ENCODE assay signal across 17 cellular contexts in genomic region chr17:81998719-81999438, GRCh38.
"Had no signal": no experiment of that assay in that cellular context is flagged by ENCODE, and none has a peak within 500 bp of the region (broad histone marks: within the 10 kb centered on the region; RNA-seq: fewer than 3 reads in every experiment).

No MANE protein-coding gene starts in this region.

- DNase-seq: cortex of kidney; dorsolateral prefrontal cortex; effector CD8-positive, alpha-beta T cell; foreskin melanocyte; heart left ventricle; hippocampal formation; left colon; left ventricle myocardium superior; mesendoderm; naive B cell; stimulated activated CD4-positive, alpha-beta T cell treated with anti-CD3 and anti-CD28 coated beads, Interleukin-12 subunit alpha, Interleukin-12 subunit beta, amount 100 ng/mL, for 4 hours; stimulated activated naive CD4-positive, alpha-beta T cell; stomach; transverse colon; uterus had no signal

- H3K27ac ChIP-seq: dorsolateral prefrontal cortex, heart left ventricle, neutrophil, thoracic aorta, transverse colon, uterus had no signal

- H3K9me3 ChIP-seq: heart left ventricle, neutrophil, stomach, thoracic aorta, transverse colon, uterus had no signal

- H3K4me3 ChIP-seq: dorsolateral prefrontal cortex, heart left ventricle, stomach, thoracic aorta, transverse colon, uterus had no signal

- ATAC-seq: heart left ventricle, left colon, left ventricle myocardium superior had no signal

- H3K36me3 ChIP-seq: transverse colon, uterus had no signal

- H3K27me3 ChIP-seq: dorsolateral prefrontal cortex, heart left ventricle, neutrophil, stomach, transverse colon, uterus had no signal
